21 cellular contexts compared by ENCODE assay signal in the genomic region with DNA sequence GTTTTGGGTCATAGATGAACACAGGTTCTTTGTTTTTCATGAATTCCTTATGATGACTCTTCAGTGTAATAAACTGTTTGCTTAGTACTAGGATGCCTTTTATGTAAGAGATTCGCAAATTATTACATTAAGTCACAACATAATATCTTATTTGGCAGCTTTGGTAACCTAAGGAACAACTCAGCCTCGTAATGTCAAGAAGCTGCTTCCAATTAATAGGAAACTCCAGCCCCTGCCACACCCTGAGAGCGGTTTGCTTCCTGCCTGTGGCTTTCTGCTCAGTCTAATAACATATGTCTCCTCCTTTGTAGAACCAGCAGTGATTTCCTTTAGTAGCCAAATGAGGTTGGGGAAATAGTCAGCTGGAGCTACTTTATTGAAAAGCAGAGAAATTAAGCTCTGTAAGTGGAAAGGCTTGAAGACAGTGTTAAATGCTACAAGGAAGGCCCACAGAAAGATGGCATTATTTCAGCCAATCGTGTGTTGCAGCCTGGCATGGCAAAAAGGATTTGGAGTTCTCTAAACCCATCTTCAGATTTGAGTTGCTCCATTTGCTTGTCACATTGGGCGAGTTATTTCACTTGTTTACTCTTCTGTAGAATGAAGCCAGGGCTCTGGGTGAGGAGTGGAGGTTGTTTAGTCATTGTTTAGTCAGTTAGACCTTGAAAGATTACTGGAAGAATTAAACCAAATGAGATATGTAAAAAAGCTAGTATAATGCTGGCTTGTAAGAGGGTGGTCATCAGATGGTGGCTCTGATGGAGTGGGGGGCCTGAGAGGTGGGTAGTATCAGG. TPM values are rescaled to one million over a fixed set of nuclear protein-coding genes. Genes with fewer than 3 reads are reported as not detected.
DNase-seq lines count a peak whose midpoint lies in the region; ATAC-seq and TF ChIP-seq lines count a peak whose summit lies in the region.
"Had no signal": no experiment of that assay in that cellular context is flagged by ENCODE, and none has a peak within 500 bp of the region (broad histone marks: within the 10 kb centered on the region; RNA-seq: fewer than 3 reads in every experiment).

No MANE protein-coding gene starts in this region.

- POLR2A ChIA-PET in activated CD8-positive, alpha-beta T cell treated with anti-CD3 and anti-CD28 coated beads, Interleukin-2, amount 10 ng/mL, durations not matched to agents 7 days and 5 days (lab: Charles Lee) = no interaction called here
- POLR2A ChIA-PET in activated CD8-positive, alpha-beta T cell treated with anti-CD3 and anti-CD28 coated beads for 36 hours (lab: Charles Lee) = no interaction called here

- peaks cover 69% of the 10 kb centered on the region for H3K36me3 Mint-ChIP-seq in activated CD8-positive, alpha-beta T cell treated with anti-CD3 and anti-CD28 coated beads, Interleukin-2, amount 10 ng/mL, durations not matched to agents 7 days and 5 days (ENCODE audit: low read depth)
- H3K36me3 Mint-ChIP-seq in activated CD8-positive, alpha-beta T cell treated with anti-CD3 and anti-CD28 coated beads for 36 hours (ENCODE audit: low read depth) = peaks cover 66% of the 10 kb centered on the region
- peaks cover 86% of the 10 kb centered on the region for H3K36me3 Mint-ChIP-seq in stimulated activated effector memory CD8-positive, alpha-beta T cell treated with anti-CD3 and anti-CD28 coated beads, Interleukin-12 subunit alpha, Interleukin-12 subunit beta, amount 100 ng/mL, for 72 hours

- H3K4me3 Mint-ChIP-seq in activated CD8-positive, alpha-beta T cell treated with anti-CD3 and anti-CD28 coated beads, Interleukin-2, amount 10 ng/mL, durations not matched to agents 7 days and 5 days = no peak overlapping the region
- H3K4me3 Mint-ChIP-seq in activated CD8-positive, alpha-beta T cell treated with anti-CD3 and anti-CD28 coated beads for 36 hours = no peak overlapping the region
- H3K4me3 Mint-ChIP-seq in stimulated activated effector memory CD8-positive, alpha-beta T cell treated with anti-CD3 and anti-CD28 coated beads, Interleukin-12 subunit alpha, Interleukin-12 subunit beta, amount 100 ng/mL, for 72 hours = no peak overlapping the region
- H3K4me3 Mint-ChIP-seq: activated CD4-positive, alpha-beta memory T cell treated with anti-CD3 and anti-CD28 coated beads, Interleukin-2, amount 10 ng/mL, durations not matched to agents 7 days and 5 days; mesothelial cell of epicardium had no signal

- peaks cover 66% of the 10 kb centered on the region for H3K36me3 ChIP-seq in adipocyte (ENCODE audit: control insufficient read depth, insufficient read depth, low read length, severe bottlenecking)

- H3K27me3 ChIP-seq in adipocyte (replicated peaks; ENCODE audit: control insufficient read depth, insufficient read depth, low read length) = no peaks in the 10 kb centered on the region
- H3K27me3 ChIP-seq: sigmoid colon, transverse colon had no signal

- H3K27ac Mint-ChIP-seq in activated CD8-positive, alpha-beta T cell treated with anti-CD3 and anti-CD28 coated beads, Interleukin-2, amount 10 ng/mL, durations not matched to agents 7 days and 5 days = peak overlapping the region; percentile 14
- no peak overlapping the region for H3K27ac Mint-ChIP-seq in activated CD8-positive, alpha-beta T cell treated with anti-CD3 and anti-CD28 coated beads for 36 hours
- peak overlapping the region; percentile 8 for H3K27ac Mint-ChIP-seq in stimulated activated effector memory CD8-positive, alpha-beta T cell treated with anti-CD3 and anti-CD28 coated beads, Interleukin-12 subunit alpha, Interleukin-12 subunit beta, amount 100 ng/mL, for 72 hours
- H3K27ac Mint-ChIP-seq: activated CD4-positive, alpha-beta memory T cell treated with anti-CD3 and anti-CD28 coated beads, Interleukin-2, amount 10 ng/mL, durations not matched to agents 7 days and 5 days; mesothelial cell of epicardium had no signal

- TF ChIP-seq CTCF in activated CD8-positive, alpha-beta T cell treated with anti-CD3 and anti-CD28 coated beads for 36 hours (IDR thresholded peaks at IDR 0.05) = no peak
- TF ChIP-seq CTCF in fibroblast of pulmonary artery (IDR thresholded peaks at IDR 0.05; ENCODE audit: low read length, missing control alignments) = no peak

- intact Hi-C loops in activated CD8-positive, alpha-beta T cell treated with anti-CD3 and anti-CD28 coated beads for 36 hours (cut with micrococcal nuclease) = no loop called here

- no peak for DNase-seq in activated CD8-positive, alpha-beta T cell treated with anti-CD3 and anti-CD28 coated beads, Interleukin-2, amount 10 ng/mL, durations not matched to agents 7 days and 5 days
- DNase-seq in activated CD8-positive, alpha-beta T cell treated with anti-CD3 and anti-CD28 coated beads for 36 hours = no peak
- DNase-seq in adipocyte (ENCODE audit: low read depth) (peak; percentile 24), fibroblast of pulmonary artery (ENCODE audit: low read depth) (peak; percentile 16), putamen (ENCODE audit: low spot score) (no peak), mesenteric fat pad (ENCODE audit: low spot score) (no peak)
- DNase-seq in stimulated activated effector memory CD8-positive, alpha-beta T cell treated with anti-CD3 and anti-CD28 coated beads, Interleukin-12 subunit alpha, Interleukin-12 subunit beta, amount 100 ng/mL, for 72 hours (ENCODE audit: low spot score in 2 of 2) = no peak
- DNase-seq in activated CD4-positive, CD25-positive, alpha-beta regulatory T cell treated with anti-CD3 and anti-CD28 coated beads, Interleukin-2, amount 50 U/mL, for 72 hours = no peak
- DNase-seq: activated CD4-positive, alpha-beta memory T cell treated with anti-CD3 and anti-CD28 coated beads, Interleukin-2, amount 10 ng/mL, durations not matched to agents 7 days and 5 days; aorta; GF-D8; MM.1S; NCI-H1930; NCI-H510A treated with DMSO at 0.1 percent for 48 hours; sigmoid colon; stimulated activated CD4-positive, alpha-beta T cell treated with anti-CD3 and anti-CD28 coated beads, Interleukin-4, amount 100 ng/mL, for 24 hours; transverse colon had no signal

- no peaks in the 10 kb centered on the region for H3K27me3 Mint-ChIP-seq in activated CD8-positive, alpha-beta T cell treated with anti-CD3 and anti-CD28 coated beads, Interleukin-2, amount 10 ng/mL, durations not matched to agents 7 days and 5 days (ENCODE audit: low read depth)
- H3K27me3 Mint-ChIP-seq in activated CD8-positive, alpha-beta T cell treated with anti-CD3 and anti-CD28 coated beads for 36 hours = no peaks in the 10 kb centered on the region
- H3K27me3 Mint-ChIP-seq: activated CD4-positive, alpha-beta memory T cell treated with anti-CD3 and anti-CD28 coated beads, Interleukin-2, amount 10 ng/mL, durations not matched to agents 7 days and 5 days had no signal

- H3K9me3 Mint-ChIP-seq in activated CD8-positive, alpha-beta T cell treated with anti-CD3 and anti-CD28 coated beads, Interleukin-2, amount 10 ng/mL, durations not matched to agents 7 days and 5 days (ENCODE audit: insufficient read depth) = no peaks in the 10 kb centered on the region
- no peaks in the 10 kb centered on the region for H3K9me3 Mint-ChIP-seq in activated CD8-positive, alpha-beta T cell treated with anti-CD3 and anti-CD28 coated beads for 36 hours
- no peaks in the 10 kb centered on the region for H3K9me3 Mint-ChIP-seq in stimulated activated effector memory CD8-positive, alpha-beta T cell treated with anti-CD3 and anti-CD28 coated beads, Interleukin-12 subunit alpha, Interleukin-12 subunit beta, amount 100 ng/mL, for 72 hours
- H3K9me3 Mint-ChIP-seq: activated CD4-positive, alpha-beta memory T cell treated with anti-CD3 and anti-CD28 coated beads, Interleukin-2, amount 10 ng/mL, durations not matched to agents 7 days and 5 days; mesothelial cell of epicardium had no signal

- no peak overlapping the region for H3K9ac ChIP-seq in adipocyte (ENCODE audit: low read length)

- peaks cover 16% of the 10 kb centered on the region for H3K4me1 Mint-ChIP-seq in activated CD8-positive, alpha-beta T cell treated with anti-CD3 and anti-CD28 coated beads, Interleukin-2, amount 10 ng/mL, durations not matched to agents 7 days and 5 days (ENCODE audit: low read depth)
- peaks cover 11% of the 10 kb centered on the region for H3K4me1 Mint-ChIP-seq in activated CD8-positive, alpha-beta T cell treated with anti-CD3 and anti-CD28 coated beads for 36 hours (ENCODE audit: low read depth)
- peaks cover 17% of the 10 kb centered on the region for H3K4me1 Mint-ChIP-seq in stimulated activated effector memory CD8-positive, alpha-beta T cell treated with anti-CD3 and anti-CD28 coated beads, Interleukin-12 subunit alpha, Interleukin-12 subunit beta, amount 100 ng/mL, for 72 hours

- H3K4me1 ChIP-seq in adipocyte (ENCODE audit: control insufficient read depth, insufficient read depth, low read length) = peaks cover 12% of the 10 kb centered on the region
- H3K4me1 ChIP-seq: sigmoid colon had no signal

- H3K9me3 ChIP-seq in adipocyte (ENCODE audit: control insufficient read depth, low read length) = no peaks in the 10 kb centered on the region
- H3K9me3 ChIP-seq: sigmoid colon, transverse colon had no signal

- H3K4me3 ChIP-seq in adipocyte (ENCODE audit: low read length) (no peak overlapping the region), fibroblast of pulmonary artery (replicated peaks; ENCODE audit: low read depth, low read length) (no peak overlapping the region)
- H3K4me3 ChIP-seq: sigmoid colon, transverse colon had no signal

- ATAC-seq in activated CD8-positive, alpha-beta T cell treated with anti-CD3 and anti-CD28 coated beads, Interleukin-2, amount 10 ng/mL, durations not matched to agents 7 days and 5 days = no peak
- ATAC-seq in activated CD8-positive, alpha-beta T cell treated with anti-CD3 and anti-CD28 coated beads for 36 hours = no peak
- ATAC-seq in stimulated activated effector memory CD8-positive, alpha-beta T cell treated with anti-CD3 and anti-CD28 coated beads, Interleukin-12 subunit alpha, Interleukin-12 subunit beta, amount 100 ng/mL, for 72 hours = no peak
- ATAC-seq: HCT116, SK-N-SH treated with all-trans-retinoic acid at 6 μM for 48 hours had no signal

- CTCF ChIA-PET in activated CD8-positive, alpha-beta T cell treated with anti-CD3 and anti-CD28 coated beads, Interleukin-2, amount 10 ng/mL, durations not matched to agents 7 days and 5 days (lab: Charles Lee) = interaction anchor here (1.1 kb wide), 1 partner anchor 79 kb away, joined by 3 read pairs; no protein-coding TSS in a partner anchor
- CTCF ChIA-PET in activated CD8-positive, alpha-beta T cell treated with anti-CD3 and anti-CD28 coated beads for 36 hours (lab: Charles Lee) = no interaction called here

RNA-seq across cellular contexts. Expression of a gene that starts 54.1 kb away (rescaled TPM):
- 10 to 100 TPM; 62.5 to 68.2 TPM for total RNA-seq in activated CD8-positive, alpha-beta T cell treated with anti-CD3 and anti-CD28 coated beads, Interleukin-2, amount 10 ng/mL, durations not matched to agents 7 days and 5 days
- total RNA-seq in activated CD8-positive, alpha-beta T cell treated with anti-CD3 and anti-CD28 coated beads for 36 hours = 10 to 100 TPM; 70.2 to 73.9 TPM
- 38.8 TPM for total RNA-seq in mesenteric fat pad
- total RNA-seq: A172 had no signal

Comparison
In these comparisons a context has a peak if more than half of its experiments do, and no peak if none do; other contexts are left out.
1. DNase-seq: peak in adipocyte (single experiment) and fibroblast of pulmonary artery (single experiment); none in activated CD8-positive, alpha-beta T cell treated with anti-CD3 and anti-CD28 coated beads, Interleukin-2, amount 10 ng/mL, durations not matched to agents 7 days and 5 days (single experiment), activated CD8-positive, alpha-beta T cell treated with anti-CD3 and anti-CD28 coated beads for 36 hours (single experiment), stimulated activated effector memory CD8-positive, alpha-beta T cell treated with anti-CD3 and anti-CD28 coated beads, Interleukin-12 subunit alpha, Interleukin-12 subunit beta, amount 100 ng/mL, for 72 hours (0 of 2), putamen (single experiment), mesenteric fat pad (single experiment) and activated CD4-positive, CD25-positive, alpha-beta regulatory T cell treated with anti-CD3 and anti-CD28 coated beads, Interleukin-2, amount 50 U/mL, for 72 hours (single experiment).